ENCODE assay signal across 17 cellular contexts in the genomic region with DNA sequence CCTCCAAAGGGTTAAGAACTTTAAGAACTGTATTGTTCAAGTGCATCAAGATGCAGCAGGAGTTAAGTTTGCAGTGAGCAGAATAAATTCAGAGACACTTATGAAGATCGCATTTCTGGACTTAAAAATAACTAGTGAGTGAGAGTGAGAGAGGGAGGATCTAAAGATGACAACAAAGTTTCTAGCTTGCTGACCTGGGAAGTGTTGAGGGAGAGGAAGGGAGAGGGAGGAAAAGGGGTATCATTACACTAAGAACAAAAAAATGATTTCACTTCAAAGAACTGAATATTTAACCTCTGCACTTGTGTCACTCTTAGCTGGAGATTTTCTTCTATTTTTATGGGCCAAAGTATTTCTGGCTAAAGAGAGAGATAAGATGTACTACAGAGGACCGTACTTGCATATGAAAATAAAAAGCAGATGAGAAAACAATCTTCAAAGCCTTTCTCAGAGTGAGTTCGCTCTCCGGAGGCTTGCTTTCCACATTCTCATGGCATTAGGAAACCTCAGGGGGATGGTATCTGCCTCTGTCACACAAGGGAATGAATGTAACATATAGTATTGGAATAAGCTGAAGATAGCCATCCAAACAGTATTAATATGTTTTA.
DNase-seq lines count a peak whose midpoint lies in the region; ATAC-seq and TF ChIP-seq lines count a peak whose summit lies in the region.
"Had no signal": no experiment of that assay in that cellular context is flagged by ENCODE, and none has a peak within 500 bp of the region (broad histone marks: within the 10 kb centered on the region; RNA-seq: fewer than 3 reads in every experiment).

No MANE protein-coding gene starts in this region.

- H3K4me1 ChIP-seq in Caco-2 (peaks cover 33% of the 10 kb centered on the region), SJCRH30 (peaks cover 2% of the 10 kb centered on the region; the same call in 1 of the 2 replicates)
- H3K4me1 ChIP-seq: BLaER1 treated with 17β-estradiol and CSF1 and Interleukin-3, amounts not matched to agents 10 nM and 100 nM had no signal

- H3K4me3 ChIP-seq in Caco-2 (ENCODE audit: low read depth, low read length) (no peak overlapping the region), astrocyte of the spinal cord (ENCODE audit: low read depth, low read length) (no peak overlapping the region), SJCRH30 (no peak overlapping the region)
- H3K4me3 ChIP-seq: BLaER1 treated with 17β-estradiol and CSF1 and Interleukin-3, amounts not matched to agents 10 nM and 100 nM; prostate gland; upper lobe of left lung had no signal

- H3K36me3 ChIP-seq in Caco-2 (ENCODE audit: control insufficient read depth, insufficient read depth, low read length): no peaks in the 10 kb centered on the region
- no peaks in the 10 kb centered on the region for H3K36me3 ChIP-seq in SJCRH30
- H3K36me3 ChIP-seq: BLaER1 treated with 17β-estradiol and CSF1 and Interleukin-3, amounts not matched to agents 10 nM and 100 nM; prostate gland; upper lobe of left lung had no signal

- H3K9me3 ChIP-seq in Caco-2 (peaks cover 20% of the 10 kb centered on the region), SJCRH30 (replicated peaks) (no peaks in the 10 kb centered on the region; the same call in 1 of the 2 replicates)
- H3K9me3 ChIP-seq: prostate gland had no signal

- H3K27me3 Mint-ChIP-seq in Caco-2 (ENCODE audit: insufficient read depth, unreplicated experiment): no peaks in the 10 kb centered on the region
- H3K27me3 Mint-ChIP-seq in glutamatergic neuron (ENCODE audit: unreplicated experiment): peaks cover 12% of the 10 kb centered on the region
- peaks cover 52% of the 10 kb centered on the region for H3K27me3 Mint-ChIP-seq in stimulated activated naive CD8-positive, alpha-beta T cell treated with anti-CD3 and anti-CD28 coated beads, Interleukin-15, amount 100 ng/mL, for 72 hours

- TF ChIP-seq CTCF in Caco-2 (IDR thresholded peaks at IDR 0.05; ENCODE audit: insufficient read depth in 1 of 2, low read depth in 1 of 2, low read length in 1 of 2, severe bottlenecking in 1 of 2, unreplicated experiment in 1 of 2) (no peak), astrocyte of the spinal cord (IDR thresholded peaks at IDR 0.05; ENCODE audit: low read depth, low read length) (no peak), glutamatergic neuron (IDR thresholded peaks at IDR 0.05; ENCODE audit: partially characterized antibody, unreplicated experiment) (no peak), omental fat pad (IDR thresholded peaks at IDR 0.05) (no peak)

- CTCF ChIA-PET in Caco-2 (lab: Charles Lee): interaction anchor here (0.6 to 2.0 kb wide), 3 partner anchors 12 to 92 kb away, joined by 3 to 29 read pairs (median 3); no protein-coding TSS in a partner anchor

- H3K27me3 ChIP-seq in Caco-2 (replicated peaks; ENCODE audit: control insufficient read depth, insufficient read depth, low read length) (no peaks in the 10 kb centered on the region), SJCRH30 (no peaks in the 10 kb centered on the region)
- H3K27me3 ChIP-seq: BLaER1 treated with 17β-estradiol and CSF1 and Interleukin-3, amounts not matched to agents 10 nM and 100 nM; upper lobe of left lung had no signal

- intact Hi-C loops in Caco-2 (cut with micrococcal nuclease; ENCODE audit: unreplicated experiment): loop anchor here (1.0 kb wide), 1 partner anchor 12 kb away; no protein-coding TSS in a partner anchor

- peak in 1 of 2 experiments; percentile 50 for DNase-seq in Caco-2
- peak; percentile 90 for DNase-seq in astrocyte of the spinal cord (ENCODE audit: low read depth, low spot score)
- DNase-seq in glutamatergic neuron: no peak
- DNase-seq in omental fat pad (ENCODE audit: low spot score): no peak
- DNase-seq in stimulated activated naive CD8-positive, alpha-beta T cell treated with anti-CD3 and anti-CD28 coated beads, Interleukin-15, amount 100 ng/mL, for 72 hours: no peak
- no peak for DNase-seq in DMS53 treated with DMSO at 0.1 percent for 48 hours (lab: John Stamatoyannopoulos, UW; ENCODE audit: unreplicated experiment)
- DNase-seq in SJCRH30: no peak
- DNase-seq: activated B cell treated with CpG ODN at 0.5 μM for 24 hours; activated CD8-positive, alpha-beta memory T cell treated with anti-CD3 and anti-CD28 coated beads, Interleukin-2, amount 50 U/mL, for 48 hours; activated naive CD4-positive, alpha-beta T cell treated with anti-CD3 and anti-CD28 coated beads, Interleukin-2, amount 50 U/mL, for 16 hours; immature natural killer cell; midbrain; stimulated activated CD4-positive, alpha-beta T cell treated with anti-CD3 and anti-CD28 coated beads, Interleukin-1b, Interleukin-23, amount 100 ng/mL, for 48 hours; upper lobe of left lung had no signal

- H3K27ac ChIP-seq in SJCRH30: no peak overlapping the region
- H3K27ac ChIP-seq: BLaER1 treated with 17β-estradiol and CSF1 and Interleukin-3, amounts not matched to agents 10 nM and 100 nM; prostate gland; upper lobe of left lung had no signal

- H3K36me3 Mint-ChIP-seq in Caco-2 (ENCODE audit: insufficient read depth, unreplicated experiment) (peaks cover 11% of the 10 kb centered on the region), glutamatergic neuron (ENCODE audit: unreplicated experiment) (no peaks in the 10 kb centered on the region)
- H3K36me3 Mint-ChIP-seq: immature natural killer cell had no signal

- H3K4me3 Mint-ChIP-seq in Caco-2 (ENCODE audit: unreplicated experiment) (peak overlapping the region; percentile 65), glutamatergic neuron (ENCODE audit: unreplicated experiment) (peak overlapping the region; percentile 74)
- no peak overlapping the region for H3K4me3 Mint-ChIP-seq in stimulated activated naive CD8-positive, alpha-beta T cell treated with anti-CD3 and anti-CD28 coated beads, Interleukin-15, amount 100 ng/mL, for 72 hours
- H3K4me3 Mint-ChIP-seq: activated B cell treated with CpG ODN at 0.5 μM for 24 hours, immature natural killer cell had no signal

- POLR2A ChIA-PET in Caco-2 (lab: Charles Lee): interaction anchor here (0.7 to 1.3 kb wide), 4 partner anchors 10 to 92 kb away, joined by 3 to 13 read pairs (median 6); no protein-coding TSS in a partner anchor

- peak; percentile 68 for ATAC-seq in omental fat pad (ENCODE audit: low FRiP score)
- no peak for ATAC-seq in stimulated activated naive CD8-positive, alpha-beta T cell treated with anti-CD3 and anti-CD28 coated beads, Interleukin-15, amount 100 ng/mL, for 72 hours
- ATAC-seq in HG03097 (IDR thresholded peaks at IDR 0.05; ENCODE audit: low FRiP score, unreplicated experiment): no peak

- BruUV-seq in Caco-2 (replicated peaks; lab: Mats Ljungman, UMichigan): no TSS peak

- H3K9me3 Mint-ChIP-seq in Caco-2 (ENCODE audit: unreplicated experiment) (peaks cover 12% of the 10 kb centered on the region), glutamatergic neuron (ENCODE audit: unreplicated experiment) (peaks cover 16% of the 10 kb centered on the region)
- peaks cover 8 to 13% of the 10 kb centered on the region in 2 donors for H3K9me3 Mint-ChIP-seq in stimulated activated naive CD8-positive, alpha-beta T cell treated with anti-CD3 and anti-CD28 coated beads, Interleukin-15, amount 100 ng/mL, for 72 hours

- peak overlapping the region; percentile 72 for H3K27ac Mint-ChIP-seq in Caco-2 (ENCODE audit: unreplicated experiment)
- peak overlapping the region; percentile 99 for H3K27ac Mint-ChIP-seq in glutamatergic neuron (ENCODE audit: unreplicated experiment)
- no peak overlapping the region for H3K27ac Mint-ChIP-seq in stimulated activated naive CD8-positive, alpha-beta T cell treated with anti-CD3 and anti-CD28 coated beads, Interleukin-15, amount 100 ng/mL, for 72 hours
- H3K27ac Mint-ChIP-seq: activated B cell treated with CpG ODN at 0.5 μM for 24 hours, immature natural killer cell had no signal

- H3K4me1 Mint-ChIP-seq in Caco-2 (ENCODE audit: low read depth, unreplicated experiment) (peaks cover 38% of the 10 kb centered on the region), glutamatergic neuron (ENCODE audit: low read depth, unreplicated experiment) (peaks cover 39% of the 10 kb centered on the region)
- H3K4me1 Mint-ChIP-seq in stimulated activated naive CD8-positive, alpha-beta T cell treated with anti-CD3 and anti-CD28 coated beads, Interleukin-15, amount 100 ng/mL, for 72 hours: no peaks in the 10 kb centered on the region
- H3K4me1 Mint-ChIP-seq: activated B cell treated with CpG ODN at 0.5 μM for 24 hours, immature natural killer cell had no signal

- in situ Hi-C loops in astrocyte of the spinal cord (cut with HindIII; ENCODE audit: low sequenced_read_pairs): no loop called here

Comparison
In these comparisons a context has a peak if more than half of its experiments do, and no peak if none do; other contexts are left out.
1. H3K27ac Mint-ChIP-seq: peak in Caco-2 (single experiment) and glutamatergic neuron (single experiment); none in stimulated activated naive CD8-positive, alpha-beta T cell treated with anti-CD3 and anti-CD28 coated beads, Interleukin-15, amount 100 ng/mL, for 72 hours (0 of 2).
2. H3K4me3 Mint-ChIP-seq: peak in Caco-2 (single experiment) and glutamatergic neuron (single experiment); none in stimulated activated naive CD8-positive, alpha-beta T cell treated with anti-CD3 and anti-CD28 coated beads, Interleukin-15, amount 100 ng/mL, for 72 hours (0 of 2).